ENCODE assay signal across 16 cellular contexts in genomic region chr1:193486671-193487229, GRCh38.
DNase-seq lines count a peak whose midpoint lies in the region; ATAC-seq and TF ChIP-seq lines count a peak whose summit lies in the region.
"Had no signal": no experiment of that assay in that cellular context is flagged by ENCODE, and none has a peak within 500 bp of the region (broad histone marks: within the 10 kb centered on the region; RNA-seq: fewer than 3 reads in every experiment).

No MANE protein-coding gene starts in this region.

- H3K4me2 ChIP-seq in DOHH2 (ENCODE audit: low read length) = peak overlapping the region; percentile 31

- no peak for TF ChIP-seq EP300 in esophagus muscularis mucosa (IDR thresholded peaks at IDR 0.05)

- TF ChIP-seq CTCF in DOHH2 (IDR thresholded peaks at IDR 0.05; ENCODE audit: low read depth, low read length, poor library complexity, severe bottlenecking) = no peak
- no peak for TF ChIP-seq CTCF in WTC11 (IDR thresholded peaks at IDR 0.05)
- TF ChIP-seq CTCF in esophagus muscularis mucosa (IDR thresholded peaks at IDR 0.05) = no peak

- no peak for TF ChIP-seq POLR2A in esophagus muscularis mucosa (IDR thresholded peaks at IDR 0.05; ENCODE audit: low read depth)

- no peaks in the 10 kb centered on the region for H3K36me3 Mint-ChIP-seq in WTC11

- POLR2A ChIA-PET in WTC11 (lab: Charles Lee) = no interaction called here

- H3K27ac Mint-ChIP-seq in WTC11 = no peak overlapping the region
- H3K27ac Mint-ChIP-seq: activated naive CD8-positive, alpha-beta T cell treated with anti-CD3 and anti-CD28 coated beads for 36 hours had no signal

- H3K36me3 ChIP-seq in DOHH2 (ENCODE audit: control insufficient read depth, low read length) (no peaks in the 10 kb centered on the region), esophagus muscularis mucosa (no peaks in the 10 kb centered on the region)
- H3K36me3 ChIP-seq: prostate gland, SJSA1 had no signal

- H3K4me3 Mint-ChIP-seq in WTC11 = no peak overlapping the region
- H3K4me3 Mint-ChIP-seq: activated naive CD8-positive, alpha-beta T cell treated with anti-CD3 and anti-CD28 coated beads for 36 hours had no signal

- intact Hi-C loops in esophagus muscularis mucosa (cut with DNase I) = no loop called here

- H3K4me3 ChIP-seq in DOHH2 (ENCODE audit: low read length) = peak overlapping the region; percentile 7; the same call in 1 of the 2 replicates
- no peak overlapping the region for H3K4me3 ChIP-seq in esophagus muscularis mucosa
- H3K4me3 ChIP-seq: prostate gland, SJSA1 had no signal

- WGBS in esophagus muscularis mucosa = 35% methylated on average over 1 of the region's 1 CpG

- no peaks in the 10 kb centered on the region for H3K27me3 ChIP-seq in DOHH2 (ENCODE audit: control insufficient read depth, low read length)
- no peaks in the 10 kb centered on the region for H3K27me3 ChIP-seq in esophagus muscularis mucosa
- H3K27me3 ChIP-seq: SJSA1 had no signal

- H3K4me1 ChIP-seq in DOHH2 (ENCODE audit: control insufficient read depth, low read length) (peaks cover 8% of the 10 kb centered on the region), esophagus muscularis mucosa (no peaks in the 10 kb centered on the region)
- H3K4me1 ChIP-seq: prostate gland, SJSA1 had no signal

- no peaks in the 10 kb centered on the region for H3K9me2 ChIP-seq in DOHH2 (replicated peaks; ENCODE audit: control insufficient read depth, low read length)

- DNase-seq in WTC11 (ENCODE audit: low spot score) (no peak), kidney tubule cell (ENCODE audit: low spot score) (peak; percentile 2), putamen (ENCODE audit: low spot score) (no peak), epidermal melanocyte (ENCODE audit: insufficient read length, low spot score) (no peak), esophagus muscularis mucosa (ENCODE audit: extremely low spot score) (no peak)
- DNase-seq: activated naive CD8-positive, alpha-beta T cell treated with anti-CD3 and anti-CD28 coated beads for 36 hours; effector CD8-positive, alpha-beta T cell; hippocampal formation; NCI-H1092; NCI-H524; substantia nigra had no signal

- no peaks in the 10 kb centered on the region for H3K79me2 ChIP-seq in DOHH2 (ENCODE audit: control insufficient read depth, low read length)

- ATAC-seq in GM21529 (IDR thresholded peaks at IDR 0.05; ENCODE audit: unreplicated experiment) (peak; percentile 41), WTC11 (peak; percentile 39; the same call in 1 of the 2 replicates), HG03460 (IDR thresholded peaks at IDR 0.05; ENCODE audit: unreplicated experiment) (no peak)

- H4K20me1 ChIP-seq in DOHH2 (ENCODE audit: control insufficient read depth, insufficient read depth, low read depth, low read length) = no peaks in the 10 kb centered on the region

- no peak overlapping the region for H3K27ac ChIP-seq in DOHH2 (ENCODE audit: low read depth, low read length)
- no peak overlapping the region for H3K27ac ChIP-seq in esophagus muscularis mucosa (replicated peaks in 1 of 4)
- H3K27ac ChIP-seq: prostate gland, SJSA1 had no signal

- peaks cover 3% of the 10 kb centered on the region for H3K4me1 Mint-ChIP-seq in WTC11

- no peaks in the 10 kb centered on the region for H3F3A ChIP-seq in DOHH2 (ENCODE audit: control insufficient read depth, insufficient read depth)

- peaks cover 28% of the 10 kb centered on the region for H3K9me3 Mint-ChIP-seq in WTC11

- CTCF ChIA-PET in WTC11 (lab: Charles Lee) = no interaction called here

- H3K9me3 ChIP-seq in DOHH2 (ENCODE audit: control insufficient read depth, insufficient read depth, low read length) = peaks cover 4% of the 10 kb centered on the region; the same call in 1 of the 2 replicates
- peaks cover 0 to 7% (median 3%) of the 10 kb centered on the region in 4 donors for H3K9me3 ChIP-seq in esophagus muscularis mucosa
- H3K9me3 ChIP-seq: prostate gland, SJSA1 had no signal

- H3K27me3 Mint-ChIP-seq in WTC11 (ENCODE audit: low read depth) = no peaks in the 10 kb centered on the region
- H3K27me3 Mint-ChIP-seq: activated naive CD8-positive, alpha-beta T cell treated with anti-CD3 and anti-CD28 coated beads for 36 hours had no signal

TF ChIP-seq in WTC11, 78 proteins besides CTCF, POLR2A, EP300 and RAD21:
- TF ChIP-seq MXD4 (CRISPR knock-in tag; IDR thresholded peaks at IDR 0.05; ENCODE audit: borderline replicate concordance) = no peak
- no peak for TF ChIP-seq CREB1 (CRISPR knock-in tag; IDR thresholded peaks at IDR 0.05)
- TF ChIP-seq JUN (CRISPR knock-in tag; IDR thresholded peaks at IDR 0.05) = no peak
- no peak for TF ChIP-seq FOXP4 (CRISPR knock-in tag; IDR thresholded peaks at IDR 0.05)
- no peak for TF ChIP-seq ZNF416 (CRISPR knock-in tag; IDR thresholded peaks at IDR 0.05)
- no peak for TF ChIP-seq FOXJ3 (CRISPR knock-in tag; IDR thresholded peaks at IDR 0.05; ENCODE audit: borderline replicate concordance)
- TF ChIP-seq FOXK1 (CRISPR knock-in tag; IDR thresholded peaks at IDR 0.05) = no peak
- TF ChIP-seq ATF6 (CRISPR knock-in tag; IDR thresholded peaks at IDR 0.05) = no peak
- no peak for TF ChIP-seq SMAD4 (CRISPR knock-in tag; IDR thresholded peaks at IDR 0.05)
- no peak for TF ChIP-seq NFYB (CRISPR knock-in tag; conservative IDR thresholded peaks at IDR 0.05; ENCODE audit: low read depth)
